1 cellular context compared by ENCODE assay signal in the genomic region with DNA sequence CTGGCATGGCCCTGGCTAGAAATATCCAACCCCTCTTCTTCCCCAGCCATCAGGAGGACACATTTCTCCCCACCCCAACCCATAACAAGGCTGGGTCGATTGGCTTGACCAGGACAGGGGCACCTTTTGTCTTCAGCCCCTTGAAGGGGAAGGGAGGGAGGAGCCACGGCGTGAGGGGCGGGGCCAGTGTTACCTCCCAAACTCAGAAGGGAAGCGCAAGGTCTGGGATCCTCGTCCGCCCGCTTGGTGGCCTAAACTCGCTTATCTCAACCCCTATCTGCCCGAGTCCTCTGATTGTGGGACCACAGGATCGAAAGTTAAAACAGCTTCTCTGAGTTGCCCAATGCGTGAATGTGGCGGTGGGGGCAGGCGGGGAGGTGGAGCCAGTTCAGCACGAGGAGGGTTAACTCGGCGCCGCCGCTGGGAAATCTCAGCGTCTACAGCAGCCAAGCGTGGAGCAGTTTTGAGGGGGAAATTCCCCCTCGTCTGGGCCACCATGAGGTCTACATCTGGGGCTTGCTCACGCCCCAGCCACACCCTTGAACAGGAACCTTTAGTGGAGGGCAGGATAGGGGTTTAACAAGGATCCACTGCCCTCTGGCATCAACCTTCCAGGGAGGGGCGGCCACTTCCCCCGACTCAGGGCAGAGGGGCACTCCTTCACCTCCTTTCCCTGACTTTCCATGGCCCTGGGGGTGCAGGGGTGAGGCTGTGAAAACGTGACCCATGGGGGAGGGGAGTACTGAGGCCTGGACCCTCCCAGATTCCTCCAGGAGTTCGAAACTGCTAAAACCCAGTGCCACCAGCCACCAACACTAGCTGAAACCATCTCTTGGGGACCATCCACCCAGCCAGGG.
TF ChIP-seq lines count a peak whose summit lies in the region.

No MANE protein-coding gene starts in this region.

TF ChIP-seq in HepG2, 621 proteins besides CTCF, POLR2A, EP300 and RAD21 (continued from another document and continues in another):
- TF ChIP-seq, protein P1, sequence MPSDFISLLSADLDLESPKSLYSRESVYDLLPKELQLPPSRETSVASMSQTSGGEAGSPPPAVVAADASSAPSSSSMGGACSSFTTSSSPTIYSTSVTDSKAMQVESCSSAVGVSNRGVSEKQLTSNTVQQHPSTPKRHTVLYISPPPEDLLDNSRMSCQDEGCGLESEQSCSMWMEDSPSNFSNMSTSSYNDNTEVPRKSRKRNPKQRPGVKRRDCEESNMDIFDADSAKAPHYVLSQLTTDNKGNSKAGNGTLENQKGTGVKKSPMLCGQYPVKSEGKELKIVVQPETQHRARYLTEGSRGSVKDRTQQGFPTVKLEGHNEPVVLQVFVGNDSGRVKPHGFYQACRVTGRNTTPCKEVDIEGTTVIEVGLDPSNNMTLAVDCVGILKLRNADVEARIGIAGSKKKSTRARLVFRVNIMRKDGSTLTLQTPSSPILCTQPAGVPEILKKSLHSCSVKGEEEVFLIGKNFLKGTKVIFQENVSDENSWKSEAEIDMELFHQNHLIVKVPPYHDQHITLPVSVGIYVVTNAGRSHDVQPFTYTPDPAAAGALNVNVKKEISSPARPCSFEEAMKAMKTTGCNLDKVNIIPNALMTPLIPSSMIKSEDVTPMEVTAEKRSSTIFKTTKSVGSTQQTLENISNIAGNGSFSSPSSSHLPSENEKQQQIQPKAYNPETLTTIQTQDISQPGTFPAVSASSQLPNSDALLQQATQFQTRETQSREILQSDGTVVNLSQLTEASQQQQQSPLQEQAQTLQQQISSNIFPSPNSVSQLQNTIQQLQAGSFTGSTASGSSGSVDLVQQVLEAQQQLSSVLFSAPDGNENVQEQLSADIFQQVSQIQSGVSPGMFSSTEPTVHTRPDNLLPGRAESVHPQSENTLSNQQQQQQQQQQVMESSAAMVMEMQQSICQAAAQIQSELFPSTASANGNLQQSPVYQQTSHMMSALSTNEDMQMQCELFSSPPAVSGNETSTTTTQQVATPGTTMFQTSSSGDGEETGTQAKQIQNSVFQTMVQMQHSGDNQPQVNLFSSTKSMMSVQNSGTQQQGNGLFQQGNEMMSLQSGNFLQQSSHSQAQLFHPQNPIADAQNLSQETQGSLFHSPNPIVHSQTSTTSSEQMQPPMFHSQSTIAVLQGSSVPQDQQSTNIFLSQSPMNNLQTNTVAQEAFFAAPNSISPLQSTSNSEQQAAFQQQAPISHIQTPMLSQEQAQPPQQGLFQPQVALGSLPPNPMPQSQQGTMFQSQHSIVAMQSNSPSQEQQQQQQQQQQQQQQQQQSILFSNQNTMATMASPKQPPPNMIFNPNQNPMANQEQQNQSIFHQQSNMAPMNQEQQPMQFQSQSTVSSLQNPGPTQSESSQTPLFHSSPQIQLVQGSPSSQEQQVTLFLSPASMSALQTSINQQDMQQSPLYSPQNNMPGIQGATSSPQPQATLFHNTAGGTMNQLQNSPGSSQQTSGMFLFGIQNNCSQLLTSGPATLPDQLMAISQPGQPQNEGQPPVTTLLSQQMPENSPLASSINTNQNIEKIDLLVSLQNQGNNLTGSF (CRISPR knock-in tag; IDR thresholded peaks at IDR 0.05) = no peak
- TF ChIP-seq ZNF761 (CRISPR knock-in tag; conservative IDR thresholded peaks at IDR 0.05) = 0 out of 2 replicates have a peak, but pooled peaks have one; percentile 46
- TF ChIP-seq, protein P2, sequence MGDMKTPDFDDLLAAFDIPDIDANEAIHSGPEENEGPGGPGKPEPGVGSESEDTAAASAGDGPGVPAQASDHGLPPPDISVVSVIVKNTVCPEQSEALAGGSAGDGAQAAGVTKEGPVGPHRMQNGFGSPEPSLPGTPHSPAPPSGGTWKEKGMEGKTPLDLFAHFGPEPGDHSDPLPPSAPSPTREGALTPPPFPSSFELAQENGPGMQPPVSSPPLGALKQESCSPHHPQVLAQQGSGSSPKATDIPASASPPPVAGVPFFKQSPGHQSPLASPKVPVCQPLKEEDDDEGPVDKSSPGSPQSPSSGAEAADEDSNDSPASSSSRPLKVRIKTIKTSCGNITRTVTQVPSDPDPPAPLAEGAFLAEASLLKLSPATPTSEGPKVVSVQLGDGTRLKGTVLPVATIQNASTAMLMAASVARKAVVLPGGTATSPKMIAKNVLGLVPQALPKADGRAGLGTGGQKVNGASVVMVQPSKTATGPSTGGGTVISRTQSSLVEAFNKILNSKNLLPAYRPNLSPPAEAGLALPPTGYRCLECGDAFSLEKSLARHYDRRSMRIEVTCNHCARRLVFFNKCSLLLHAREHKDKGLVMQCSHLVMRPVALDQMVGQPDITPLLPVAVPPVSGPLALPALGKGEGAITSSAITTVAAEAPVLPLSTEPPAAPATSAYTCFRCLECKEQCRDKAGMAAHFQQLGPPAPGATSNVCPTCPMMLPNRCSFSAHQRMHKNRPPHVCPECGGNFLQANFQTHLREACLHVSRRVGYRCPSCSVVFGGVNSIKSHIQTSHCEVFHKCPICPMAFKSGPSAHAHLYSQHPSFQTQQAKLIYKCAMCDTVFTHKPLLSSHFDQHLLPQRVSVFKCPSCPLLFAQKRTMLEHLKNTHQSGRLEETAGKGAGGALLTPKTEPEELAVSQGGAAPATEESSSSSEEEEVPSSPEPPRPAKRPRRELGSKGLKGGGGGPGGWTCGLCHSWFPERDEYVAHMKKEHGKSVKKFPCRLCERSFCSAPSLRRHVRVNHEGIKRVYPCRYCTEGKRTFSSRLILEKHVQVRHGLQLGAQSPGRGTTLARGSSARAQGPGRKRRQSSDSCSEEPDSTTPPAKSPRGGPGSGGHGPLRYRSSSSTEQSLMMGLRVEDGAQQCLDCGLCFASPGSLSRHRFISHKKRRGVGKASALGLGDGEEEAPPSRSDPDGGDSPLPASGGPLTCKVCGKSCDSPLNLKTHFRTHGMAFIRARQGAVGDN (CRISPR knock-in tag; IDR thresholded peaks at IDR 0.05) = peak; percentile 54; the same call in 1 of the 2 replicates
- peak; percentile 44; the same call in 1 of the 2 replicates for TF ChIP-seq ERF (CRISPR knock-in tag; IDR thresholded peaks at IDR 0.05)
- TF ChIP-seq, protein P3, sequence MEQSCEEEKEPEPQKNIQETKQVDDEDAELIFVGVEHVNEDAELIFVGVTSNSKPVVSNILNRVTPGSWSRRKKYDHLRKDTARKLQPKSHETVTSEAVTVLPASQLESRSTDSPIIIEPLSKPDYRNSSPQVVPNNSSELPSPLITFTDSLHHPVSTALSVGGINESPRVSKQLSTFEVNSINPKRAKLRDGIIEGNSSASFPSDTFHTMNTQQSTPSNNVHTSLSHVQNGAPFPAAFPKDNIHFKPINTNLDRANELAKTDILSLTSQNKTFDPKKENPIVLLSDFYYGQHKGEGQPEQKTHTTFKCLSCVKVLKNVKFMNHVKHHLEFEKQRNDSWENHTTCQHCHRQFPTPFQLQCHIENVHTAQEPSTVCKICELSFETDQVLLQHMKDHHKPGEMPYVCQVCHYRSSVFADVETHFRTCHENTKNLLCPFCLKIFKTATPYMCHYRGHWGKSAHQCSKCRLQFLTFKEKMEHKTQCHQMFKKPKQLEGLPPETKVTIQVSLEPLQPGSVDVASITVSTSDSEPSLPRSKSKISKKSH (CRISPR knock-in tag; IDR thresholded peaks at IDR 0.05; ENCODE audit: borderline replicate concordance) = 0 out of 2 replicates have a peak, but pooled peaks have one; percentile 13
- peak; percentile 41 for TF ChIP-seq ZMAT3 (CRISPR knock-in tag; conservative IDR thresholded peaks at IDR 0.05)
- no peak for TF ChIP-seq ATAD3A (CRISPR knock-in tag; IDR thresholded peaks at IDR 0.05)
- TF ChIP-seq RXRA (CRISPR knock-in tag; IDR thresholded peaks at IDR 0.05) = 0 out of 2 replicates have a peak, but pooled peaks have one; percentile 4
- TF ChIP-seq NAIF1 (CRISPR knock-in tag; IDR thresholded peaks at IDR 0.05; ENCODE audit: borderline replicate concordance) = no peak
- TF ChIP-seq ZFAT (CRISPR knock-in tag; conservative IDR thresholded peaks at IDR 0.05) = no peak
- TF ChIP-seq HNF4A (CRISPR knock-in tag; IDR thresholded peaks at IDR 0.05) = peak; percentile 17; the same call in 1 of the 2 replicates
- TF ChIP-seq, protein P4, sequence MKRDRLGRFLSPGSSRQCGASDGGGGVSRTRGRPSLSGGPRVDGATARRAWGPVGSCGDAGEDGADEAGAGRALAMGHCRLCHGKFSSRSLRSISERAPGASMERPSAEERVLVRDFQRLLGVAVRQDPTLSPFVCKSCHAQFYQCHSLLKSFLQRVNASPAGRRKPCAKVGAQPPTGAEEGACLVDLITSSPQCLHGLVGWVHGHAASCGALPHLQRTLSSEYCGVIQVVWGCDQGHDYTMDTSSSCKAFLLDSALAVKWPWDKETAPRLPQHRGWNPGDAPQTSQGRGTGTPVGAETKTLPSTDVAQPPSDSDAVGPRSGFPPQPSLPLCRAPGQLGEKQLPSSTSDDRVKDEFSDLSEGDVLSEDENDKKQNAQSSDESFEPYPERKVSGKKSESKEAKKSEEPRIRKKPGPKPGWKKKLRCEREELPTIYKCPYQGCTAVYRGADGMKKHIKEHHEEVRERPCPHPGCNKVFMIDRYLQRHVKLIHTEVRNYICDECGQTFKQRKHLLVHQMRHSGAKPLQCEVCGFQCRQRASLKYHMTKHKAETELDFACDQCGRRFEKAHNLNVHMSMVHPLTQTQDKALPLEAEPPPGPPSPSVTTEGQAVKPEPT (CRISPR knock-in tag; IDR thresholded peaks at IDR 0.05; ENCODE audit: low read depth) = no peak
- TF ChIP-seq, protein P5, sequence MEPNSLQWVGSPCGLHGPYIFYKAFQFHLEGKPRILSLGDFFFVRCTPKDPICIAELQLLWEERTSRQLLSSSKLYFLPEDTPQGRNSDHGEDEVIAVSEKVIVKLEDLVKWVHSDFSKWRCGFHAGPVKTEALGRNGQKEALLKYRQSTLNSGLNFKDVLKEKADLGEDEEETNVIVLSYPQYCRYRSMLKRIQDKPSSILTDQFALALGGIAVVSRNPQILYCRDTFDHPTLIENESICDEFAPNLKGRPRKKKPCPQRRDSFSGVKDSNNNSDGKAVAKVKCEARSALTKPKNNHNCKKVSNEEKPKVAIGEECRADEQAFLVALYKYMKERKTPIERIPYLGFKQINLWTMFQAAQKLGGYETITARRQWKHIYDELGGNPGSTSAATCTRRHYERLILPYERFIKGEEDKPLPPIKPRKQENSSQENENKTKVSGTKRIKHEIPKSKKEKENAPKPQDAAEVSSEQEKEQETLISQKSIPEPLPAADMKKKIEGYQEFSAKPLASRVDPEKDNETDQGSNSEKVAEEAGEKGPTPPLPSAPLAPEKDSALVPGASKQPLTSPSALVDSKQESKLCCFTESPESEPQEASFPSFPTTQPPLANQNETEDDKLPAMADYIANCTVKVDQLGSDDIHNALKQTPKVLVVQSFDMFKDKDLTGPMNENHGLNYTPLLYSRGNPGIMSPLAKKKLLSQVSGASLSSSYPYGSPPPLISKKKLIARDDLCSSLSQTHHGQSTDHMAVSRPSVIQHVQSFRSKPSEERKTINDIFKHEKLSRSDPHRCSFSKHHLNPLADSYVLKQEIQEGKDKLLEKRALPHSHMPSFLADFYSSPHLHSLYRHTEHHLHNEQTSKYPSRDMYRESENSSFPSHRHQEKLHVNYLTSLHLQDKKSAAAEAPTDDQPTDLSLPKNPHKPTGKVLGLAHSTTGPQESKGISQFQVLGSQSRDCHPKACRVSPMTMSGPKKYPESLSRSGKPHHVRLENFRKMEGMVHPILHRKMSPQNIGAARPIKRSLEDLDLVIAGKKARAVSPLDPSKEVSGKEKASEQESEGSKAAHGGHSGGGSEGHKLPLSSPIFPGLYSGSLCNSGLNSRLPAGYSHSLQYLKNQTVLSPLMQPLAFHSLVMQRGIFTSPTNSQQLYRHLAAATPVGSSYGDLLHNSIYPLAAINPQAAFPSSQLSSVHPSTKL (CRISPR knock-in tag; IDR thresholded peaks at IDR 0.05) = no peak
- TF ChIP-seq ZBTB42 (CRISPR knock-in tag; IDR thresholded peaks at IDR 0.05) = no peak
- peak; percentile 7; the same call in 1 of the 2 replicates for TF ChIP-seq SMC3 (IDR thresholded peaks at IDR 0.05; ENCODE audit: low read length)
- 0 out of 2 replicates have a peak, but pooled peaks have one; percentile 13 for TF ChIP-seq DPF2 (CRISPR knock-in tag; IDR thresholded peaks at IDR 0.05; ENCODE audit: borderline replicate concordance, low read depth)
- no peak for TF ChIP-seq RXRB (CRISPR knock-in tag; IDR thresholded peaks at IDR 0.05; ENCODE audit: borderline replicate concordance)
- TF ChIP-seq PPARG (CRISPR knock-in tag; conservative IDR thresholded peaks at IDR 0.05) = 0 out of 2 replicates have a peak, but pooled peaks have one; percentile 9
- TF ChIP-seq YY1 (IDR thresholded peaks at IDR 0.05; ENCODE audit: insufficient read depth, insufficient replicate concordance, low read depth, low read length) = no peak
- 0 out of 2 replicates have a peak, but pooled peaks have one; percentile 11 for TF ChIP-seq ZNF563 (CRISPR knock-in tag; IDR thresholded peaks at IDR 0.05)
- peak; percentile 23; the same call in 1 of the 2 replicates for TF ChIP-seq PHF8 (CRISPR knock-in tag; IDR thresholded peaks at IDR 0.05)
- TF ChIP-seq, protein P6, sequence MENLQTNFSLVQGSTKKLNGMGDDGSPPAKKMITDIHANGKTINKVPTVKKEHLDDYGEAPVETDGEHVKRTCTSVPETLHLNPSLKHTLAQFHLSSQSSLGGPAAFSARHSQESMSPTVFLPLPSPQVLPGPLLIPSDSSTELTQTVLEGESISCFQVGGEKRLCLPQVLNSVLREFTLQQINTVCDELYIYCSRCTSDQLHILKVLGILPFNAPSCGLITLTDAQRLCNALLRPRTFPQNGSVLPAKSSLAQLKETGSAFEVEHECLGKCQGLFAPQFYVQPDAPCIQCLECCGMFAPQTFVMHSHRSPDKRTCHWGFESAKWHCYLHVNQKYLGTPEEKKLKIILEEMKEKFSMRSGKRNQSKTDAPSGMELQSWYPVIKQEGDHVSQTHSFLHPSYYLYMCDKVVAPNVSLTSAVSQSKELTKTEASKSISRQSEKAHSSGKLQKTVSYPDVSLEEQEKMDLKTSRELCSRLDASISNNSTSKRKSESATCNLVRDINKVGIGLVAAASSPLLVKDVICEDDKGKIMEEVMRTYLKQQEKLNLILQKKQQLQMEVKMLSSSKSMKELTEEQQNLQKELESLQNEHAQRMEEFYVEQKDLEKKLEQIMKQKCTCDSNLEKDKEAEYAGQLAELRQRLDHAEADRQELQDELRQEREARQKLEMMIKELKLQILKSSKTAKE (CRISPR knock-in tag; IDR thresholded peaks at IDR 0.05; ENCODE audit: borderline replicate concordance) = no peak
- TF ChIP-seq, protein P7, sequence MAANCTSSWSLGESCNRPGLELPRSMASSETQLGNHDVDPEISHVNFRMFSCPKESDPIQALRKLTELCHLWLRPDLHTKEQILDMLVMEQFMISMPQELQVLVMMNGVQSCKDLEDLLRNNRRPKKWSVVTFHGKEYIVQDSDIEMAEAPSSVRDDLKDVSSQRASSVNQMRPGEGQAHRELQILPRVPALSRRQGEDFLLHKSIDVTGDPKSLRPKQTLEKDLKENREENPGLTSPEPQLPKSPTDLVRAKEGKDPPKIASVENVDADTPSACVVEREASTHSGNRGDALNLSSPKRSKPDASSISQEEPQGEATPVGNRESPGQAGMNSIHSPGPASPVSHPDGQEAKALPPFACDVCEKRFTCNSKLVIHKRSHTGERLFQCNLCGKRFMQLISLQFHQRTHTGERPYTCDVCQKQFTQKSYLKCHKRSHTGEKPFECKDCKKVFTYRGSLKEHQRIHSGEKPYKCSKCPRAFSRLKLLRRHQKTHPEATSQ (CRISPR knock-in tag; IDR thresholded peaks at IDR 0.05; ENCODE audit: borderline replicate concordance) = no peak
- TF ChIP-seq, protein P8, sequence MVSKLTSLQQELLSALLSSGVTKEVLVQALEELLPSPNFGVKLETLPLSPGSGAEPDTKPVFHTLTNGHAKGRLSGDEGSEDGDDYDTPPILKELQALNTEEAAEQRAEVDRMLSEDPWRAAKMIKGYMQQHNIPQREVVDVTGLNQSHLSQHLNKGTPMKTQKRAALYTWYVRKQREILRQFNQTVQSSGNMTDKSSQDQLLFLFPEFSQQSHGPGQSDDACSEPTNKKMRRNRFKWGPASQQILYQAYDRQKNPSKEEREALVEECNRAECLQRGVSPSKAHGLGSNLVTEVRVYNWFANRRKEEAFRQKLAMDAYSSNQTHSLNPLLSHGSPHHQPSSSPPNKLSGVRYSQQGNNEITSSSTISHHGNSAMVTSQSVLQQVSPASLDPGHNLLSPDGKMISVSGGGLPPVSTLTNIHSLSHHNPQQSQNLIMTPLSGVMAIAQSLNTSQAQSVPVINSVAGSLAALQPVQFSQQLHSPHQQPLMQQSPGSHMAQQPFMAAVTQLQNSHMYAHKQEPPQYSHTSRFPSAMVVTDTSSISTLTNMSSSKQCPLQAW (CRISPR knock-in tag; IDR thresholded peaks at IDR 0.05) = 0 out of 2 replicates have a peak, but pooled peaks have one; percentile 15
- no peak for TF ChIP-seq DMAP1 (CRISPR knock-in tag; IDR thresholded peaks at IDR 0.05)
- 0 out of 2 replicates have a peak, but pooled peaks have one; percentile 17 for TF ChIP-seq THAP11 (CRISPR knock-in tag; IDR thresholded peaks at IDR 0.05)
